Comparison of ENCODE assay signal across 9 cellular contexts in genomic region chrX:39874202-39874816, GRCh38.
A peak's percentile ranks its signal among the peaks of the same experiment; 100 is the strongest.
DNase-seq lines count a peak whose midpoint lies in the region; ATAC-seq and TF ChIP-seq lines count a peak whose summit lies in the region.
"Had no signal": no experiment of that assay in that cellular context is flagged by ENCODE, and none has a peak within 500 bp of the region (broad histone marks: within the 10 kb centered on the region; RNA-seq: fewer than 3 reads in every experiment).

No MANE protein-coding gene starts in this region.

- H3K4me1 ChIP-seq in gastroesophageal sphincter: no peaks in the 10 kb centered on the region

- no peak overlapping the region for H3K27ac ChIP-seq in gastroesophageal sphincter

- peaks cover 49% of the 10 kb centered on the region for H3K4me1 Mint-ChIP-seq in activated CD8-positive, alpha-beta memory T cell treated with anti-CD3 and anti-CD28 coated beads, Interleukin-2, amount 10 ng/mL, durations not matched to agents 7 days and 5 days
- H3K4me1 Mint-ChIP-seq in stimulated activated effector memory CD8-positive, alpha-beta T cell treated with anti-CD3 and anti-CD28 coated beads, Interleukin-12 subunit alpha, Interleukin-12 subunit beta, amount 100 ng/mL, for 72 hours: peaks cover 54% of the 10 kb centered on the region

- ATAC-seq in HG03066 (IDR thresholded peaks at IDR 0.05; ENCODE audit: low read depth, unreplicated experiment) (peak; percentile 96), gastroesophageal sphincter (no peak)
- peak; percentile 76 for ATAC-seq in activated CD8-positive, alpha-beta memory T cell treated with anti-CD3 and anti-CD28 coated beads, Interleukin-2, amount 10 ng/mL, durations not matched to agents 7 days and 5 days
- peak; percentile 88 for ATAC-seq in stimulated activated effector memory CD8-positive, alpha-beta T cell treated with anti-CD3 and anti-CD28 coated beads, Interleukin-12 subunit alpha, Interleukin-12 subunit beta, amount 100 ng/mL, for 72 hours

- H3K36me3 Mint-ChIP-seq in activated CD8-positive, alpha-beta memory T cell treated with anti-CD3 and anti-CD28 coated beads, Interleukin-2, amount 10 ng/mL, durations not matched to agents 7 days and 5 days: peaks cover 2% of the 10 kb centered on the region
- H3K36me3 Mint-ChIP-seq in stimulated activated effector memory CD8-positive, alpha-beta T cell treated with anti-CD3 and anti-CD28 coated beads, Interleukin-12 subunit alpha, Interleukin-12 subunit beta, amount 100 ng/mL, for 72 hours: peaks cover 24% of the 10 kb centered on the region
- H3K36me3 Mint-ChIP-seq: IgD-negative memory B cell had no signal

- H3K9me3 ChIP-seq in gastroesophageal sphincter: no peaks in the 10 kb centered on the region

- DNase-seq in activated T-cell treated with anti-CD3 and anti-CD28 coated beads for 48 hours (ENCODE audit: low read depth) (peak; percentile 56), activated T-cell treated with anti-CD3 and anti-CD28 coated beads for 4 hours (no peak), AML-193 (lab: John Stamatoyannopoulos, UW) (no peak), HUDEP-2 (lab: John Stamatoyannopoulos, UW; ENCODE audit: unreplicated experiment in 76 of 76) (no peak)
- DNase-seq in activated CD8-positive, alpha-beta memory T cell treated with anti-CD3 and anti-CD28 coated beads, Interleukin-2, amount 10 ng/mL, durations not matched to agents 7 days and 5 days: peak; percentile 90
- DNase-seq in stimulated activated effector memory CD8-positive, alpha-beta T cell treated with anti-CD3 and anti-CD28 coated beads, Interleukin-12 subunit alpha, Interleukin-12 subunit beta, amount 100 ng/mL, for 72 hours (ENCODE audit: low spot score in 2 of 2): peak; percentile 34 to 79

- no peaks in the 10 kb centered on the region for H3K27me3 ChIP-seq in gastroesophageal sphincter

- no peak overlapping the region for H3K4me3 Mint-ChIP-seq in activated CD8-positive, alpha-beta memory T cell treated with anti-CD3 and anti-CD28 coated beads, Interleukin-2, amount 10 ng/mL, durations not matched to agents 7 days and 5 days
- peak overlapping the region; percentile 40 for H3K4me3 Mint-ChIP-seq in stimulated activated effector memory CD8-positive, alpha-beta T cell treated with anti-CD3 and anti-CD28 coated beads, Interleukin-12 subunit alpha, Interleukin-12 subunit beta, amount 100 ng/mL, for 72 hours
- H3K4me3 Mint-ChIP-seq: IgD-negative memory B cell had no signal

- TF ChIP-seq CTCF in gastroesophageal sphincter (IDR thresholded peaks at IDR 0.05): no peak

- no peaks in the 10 kb centered on the region for H3K9me3 Mint-ChIP-seq in activated CD8-positive, alpha-beta memory T cell treated with anti-CD3 and anti-CD28 coated beads, Interleukin-2, amount 10 ng/mL, durations not matched to agents 7 days and 5 days (ENCODE audit: low read depth)
- no peaks in the 10 kb centered on the region for H3K9me3 Mint-ChIP-seq in stimulated activated effector memory CD8-positive, alpha-beta T cell treated with anti-CD3 and anti-CD28 coated beads, Interleukin-12 subunit alpha, Interleukin-12 subunit beta, amount 100 ng/mL, for 72 hours
- H3K9me3 Mint-ChIP-seq: IgD-negative memory B cell had no signal

- TF ChIP-seq POLR2A in gastroesophageal sphincter (IDR thresholded peaks at IDR 0.05): no peak

- CTCF ChIA-PET in activated CD8-positive, alpha-beta memory T cell treated with anti-CD3 and anti-CD28 coated beads, Interleukin-2, amount 10 ng/mL, durations not matched to agents 7 days and 5 days (lab: Charles Lee): interaction anchor here (1.1 to 1.3 kb wide), 2 partner anchors 10 to 20 kb away, joined by 3 to 7 read pairs; no protein-coding TSS in a partner anchor

- H3K36me3 ChIP-seq in gastroesophageal sphincter: no peaks in the 10 kb centered on the region

- H3K4me3 ChIP-seq in gastroesophageal sphincter: no peak overlapping the region

- 90 to 100% methylated on average over 1 to 2 of the region's 5 CpGs for WGBS in gastroesophageal sphincter (ENCODE audit: low coverage in 1 of 2), 2 donors

- no peak for TF ChIP-seq EP300 in gastroesophageal sphincter (IDR thresholded peaks at IDR 0.05)

- no peaks in the 10 kb centered on the region for H3K27me3 Mint-ChIP-seq in activated CD8-positive, alpha-beta memory T cell treated with anti-CD3 and anti-CD28 coated beads, Interleukin-2, amount 10 ng/mL, durations not matched to agents 7 days and 5 days

- peak overlapping the region; percentile 88 for H3K27ac Mint-ChIP-seq in activated CD8-positive, alpha-beta memory T cell treated with anti-CD3 and anti-CD28 coated beads, Interleukin-2, amount 10 ng/mL, durations not matched to agents 7 days and 5 days
- peak overlapping the region; percentile 93 for H3K27ac Mint-ChIP-seq in stimulated activated effector memory CD8-positive, alpha-beta T cell treated with anti-CD3 and anti-CD28 coated beads, Interleukin-12 subunit alpha, Interleukin-12 subunit beta, amount 100 ng/mL, for 72 hours
- H3K27ac Mint-ChIP-seq: IgD-negative memory B cell had no signal

Comparison
In these comparisons a context has a peak if more than half of its experiments do, and no peak if none do; other contexts are left out.
1. DNase-seq: peak in activated T-cell treated with anti-CD3 and anti-CD28 coated beads for 48 hours (single experiment), activated CD8-positive, alpha-beta memory T cell treated with anti-CD3 and anti-CD28 coated beads, Interleukin-2, amount 10 ng/mL, durations not matched to agents 7 days and 5 days (single experiment) and stimulated activated effector memory CD8-positive, alpha-beta T cell treated with anti-CD3 and anti-CD28 coated beads, Interleukin-12 subunit alpha, Interleukin-12 subunit beta, amount 100 ng/mL, for 72 hours (2 of 2); none in activated T-cell treated with anti-CD3 and anti-CD28 coated beads for 4 hours (single experiment), AML-193 (0 of 2) and HUDEP-2 (0 of 76).